Comparison of ENCODE assay signal across 8 cellular contexts in the genomic region with DNA sequence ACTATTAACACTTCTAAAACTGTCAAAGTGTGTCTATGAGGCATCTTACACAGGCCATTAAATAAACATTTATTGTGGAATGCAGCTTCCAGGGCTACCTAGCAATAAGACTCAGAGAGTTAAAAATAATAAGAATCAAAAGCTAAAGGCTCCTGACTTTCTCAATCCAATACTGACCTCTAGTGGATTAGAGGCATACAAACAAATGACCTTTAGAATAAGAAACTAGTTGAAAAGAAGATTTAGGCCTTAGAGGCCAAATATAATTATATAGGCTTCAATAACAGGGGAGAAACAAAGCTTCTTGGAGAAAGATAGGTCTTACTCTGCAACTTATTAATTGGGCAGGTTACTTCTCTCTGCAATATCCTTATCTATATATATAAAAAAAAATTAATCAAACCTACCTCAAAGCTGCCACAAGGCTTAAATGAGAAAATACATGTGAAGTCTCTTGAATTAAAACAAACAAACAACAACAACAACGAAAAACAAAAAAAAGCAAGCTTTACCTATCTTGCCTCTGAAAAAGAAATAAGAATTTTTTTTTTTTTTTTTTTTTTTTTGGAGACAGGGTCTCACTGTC.
DNase-seq lines count a peak whose midpoint lies in the region; ATAC-seq and TF ChIP-seq lines count a peak whose summit lies in the region.

No MANE protein-coding gene starts in this region.

- no TSS peak for BruUV-seq in Caco-2 (replicated peaks; lab: Mats Ljungman, UMichigan)

- no peak for ATAC-seq in T-helper 17 cell

- H3K27ac Mint-ChIP-seq in Caco-2 (ENCODE audit: unreplicated experiment) (no peak overlapping the region), chondrocyte (ENCODE audit: unreplicated experiment) (no peak overlapping the region), T-helper 17 cell (no peak overlapping the region)
- no peak overlapping the region for H3K27ac Mint-ChIP-seq in activated T-cell treated with anti-CD3 and anti-CD28 coated beads, Interleukin-2, amount 50 U/mL, for 24 hours

- no peak overlapping the region for H3K4me3 Mint-ChIP-seq in Caco-2 (ENCODE audit: unreplicated experiment)
- H3K4me3 Mint-ChIP-seq in chondrocyte (ENCODE audit: unreplicated experiment): no peak overlapping the region
- H3K4me3 Mint-ChIP-seq in T-helper 17 cell: no peak overlapping the region
- no peak overlapping the region for H3K4me3 Mint-ChIP-seq in activated T-cell treated with anti-CD3 and anti-CD28 coated beads, Interleukin-2, amount 50 U/mL, for 24 hours

- H3K27me3 ChIP-seq in Caco-2 (replicated peaks; ENCODE audit: control insufficient read depth, insufficient read depth, low read length): no peaks in the 10 kb centered on the region

- TF ChIP-seq CTCF in Caco-2 (IDR thresholded peaks at IDR 0.05; ENCODE audit: insufficient read depth in 1 of 2, low read depth in 1 of 2, low read length in 1 of 2, severe bottlenecking in 1 of 2, unreplicated experiment in 1 of 2): peak; percentile 69 to 81
- peak; percentile 94 for TF ChIP-seq CTCF in chondrocyte (IDR thresholded peaks at IDR 0.05)

- DNase-seq in Caco-2 (peak in 1 of 2 experiments; percentile 22), HCEC 1CT (peak; percentile 65), NCI-H69 (lab: John Stamatoyannopoulos, UW) (peak; percentile 53), chondrocyte (ENCODE audit: low spot score) (no peak), lung microvascular endothelial cell (ENCODE audit: low read depth in 2 of 2) (peak; percentile 61), T-helper 17 cell (no peak), RPMI8226 (no peak)
- no peak for DNase-seq in activated T-cell treated with anti-CD3 and anti-CD28 coated beads, Interleukin-2, amount 50 U/mL, for 24 hours

- H3K4me3 ChIP-seq in Caco-2 (ENCODE audit: low read depth, low read length): no peak overlapping the region

- H3K36me3 Mint-ChIP-seq in Caco-2 (ENCODE audit: insufficient read depth, unreplicated experiment): no peaks in the 10 kb centered on the region
- no peaks in the 10 kb centered on the region for H3K36me3 Mint-ChIP-seq in chondrocyte (ENCODE audit: low read depth)
- peaks cover 5% of the 10 kb centered on the region for H3K36me3 Mint-ChIP-seq in T-helper 17 cell (ENCODE audit: low read depth)
- H3K36me3 Mint-ChIP-seq in activated T-cell treated with anti-CD3 and anti-CD28 coated beads, Interleukin-2, amount 50 U/mL, for 24 hours (ENCODE audit: low read depth): no peaks in the 10 kb centered on the region

- peaks cover 6% of the 10 kb centered on the region for H3K4me1 Mint-ChIP-seq in Caco-2 (ENCODE audit: low read depth, unreplicated experiment)
- H3K4me1 Mint-ChIP-seq in chondrocyte (ENCODE audit: low read depth): peaks cover 42% of the 10 kb centered on the region
- H3K4me1 Mint-ChIP-seq in T-helper 17 cell: peaks cover 16% of the 10 kb centered on the region
- no peaks in the 10 kb centered on the region for H3K4me1 Mint-ChIP-seq in activated T-cell treated with anti-CD3 and anti-CD28 coated beads, Interleukin-2, amount 50 U/mL, for 24 hours (ENCODE audit: low read depth)

- CTCF ChIA-PET in Caco-2 (lab: Charles Lee): interaction anchor here (0.7 to 1.3 kb wide), 5 partner anchors 62 to 434 kb away, joined by 3 to 15 read pairs (median 6); no protein-coding TSS in a partner anchor

- H3K4me1 ChIP-seq in Caco-2: peaks cover 15% of the 10 kb centered on the region

- no peaks in the 10 kb centered on the region for H3K9me3 Mint-ChIP-seq in Caco-2 (ENCODE audit: unreplicated experiment)
- peaks cover 6% of the 10 kb centered on the region for H3K9me3 Mint-ChIP-seq in chondrocyte (ENCODE audit: low read depth)
- H3K9me3 Mint-ChIP-seq in activated T-cell treated with anti-CD3 and anti-CD28 coated beads, Interleukin-2, amount 50 U/mL, for 24 hours: no peaks in the 10 kb centered on the region

- no peaks in the 10 kb centered on the region for H3K27me3 Mint-ChIP-seq in Caco-2 (ENCODE audit: insufficient read depth, unreplicated experiment)
- H3K27me3 Mint-ChIP-seq in chondrocyte (ENCODE audit: low read depth): no peaks in the 10 kb centered on the region
- no peaks in the 10 kb centered on the region for H3K27me3 Mint-ChIP-seq in T-helper 17 cell
- no peaks in the 10 kb centered on the region for H3K27me3 Mint-ChIP-seq in activated T-cell treated with anti-CD3 and anti-CD28 coated beads, Interleukin-2, amount 50 U/mL, for 24 hours

- POLR2A ChIA-PET in Caco-2 (lab: Charles Lee): no interaction called here

- H3K9me3 ChIP-seq in Caco-2 (no peaks in the 10 kb centered on the region), T-helper 17 cell (ENCODE audit: control insufficient read depth, low read length, poor library complexity, severe bottlenecking) (no peaks in the 10 kb centered on the region)

- intact Hi-C loops in Caco-2 (cut with micrococcal nuclease; ENCODE audit: unreplicated experiment): loop anchor here (1.0 to 5.0 kb wide), 6 partner anchors 62 to 1035 kb away; no protein-coding TSS in a partner anchor

- H3K36me3 ChIP-seq in Caco-2 (ENCODE audit: control insufficient read depth, insufficient read depth, low read length): no peaks in the 10 kb centered on the region

Comparison
In these comparisons a context has a peak if more than half of its experiments do, and no peak if none do; other contexts are left out.
1. DNase-seq: peak in HCEC 1CT (single experiment), NCI-H69 (single experiment) and lung microvascular endothelial cell (2 of 2); none in chondrocyte (single experiment), T-helper 17 cell (0 of 3), RPMI8226 (single experiment) and activated T-cell treated with anti-CD3 and anti-CD28 coated beads, Interleukin-2, amount 50 U/mL, for 24 hours (single experiment).